1 cellular context compared by ENCODE assay signal in genomic region chr6:44041461-44042260, GRCh38.
TF ChIP-seq lines count a peak whose summit lies in the region.

No MANE protein-coding gene starts in this region.

TF ChIP-seq in K562, 482 proteins besides CTCF, POLR2A, EP300 and RAD21 (continued from another document and continues in another):
- peak; percentile 88 for TF ChIP-seq CREB3 (tag; conservative IDR thresholded peaks at IDR 0.05; ENCODE audit: low read depth)
- TF ChIP-seq ZKSCAN8 (CRISPR knock-in tag; IDR thresholded peaks at IDR 0.05), result peak; percentile 60; the same call in 1 of the 2 replicates
- 0 out of 2 replicates have a peak, but pooled peaks have one; percentile 58 for TF ChIP-seq ZBTB17 (CRISPR knock-in tag; IDR thresholded peaks at IDR 0.05)
- peak; percentile 79 for TF ChIP-seq TEAD4 (IDR thresholded peaks at IDR 0.05; ENCODE audit: low read length)
- 0 out of 2 replicates have a peak, but pooled peaks have one; percentile 68 for TF ChIP-seq TEAD4 (CRISPR knock-in tag; IDR thresholded peaks at IDR 0.05; ENCODE audit: borderline replicate concordance)
- TF ChIP-seq ETS2 (tag; IDR thresholded peaks at IDR 0.05; ENCODE audit: borderline replicate concordance, poor library complexity, severe bottlenecking), result no peak
- TF ChIP-seq, protein P1, sequence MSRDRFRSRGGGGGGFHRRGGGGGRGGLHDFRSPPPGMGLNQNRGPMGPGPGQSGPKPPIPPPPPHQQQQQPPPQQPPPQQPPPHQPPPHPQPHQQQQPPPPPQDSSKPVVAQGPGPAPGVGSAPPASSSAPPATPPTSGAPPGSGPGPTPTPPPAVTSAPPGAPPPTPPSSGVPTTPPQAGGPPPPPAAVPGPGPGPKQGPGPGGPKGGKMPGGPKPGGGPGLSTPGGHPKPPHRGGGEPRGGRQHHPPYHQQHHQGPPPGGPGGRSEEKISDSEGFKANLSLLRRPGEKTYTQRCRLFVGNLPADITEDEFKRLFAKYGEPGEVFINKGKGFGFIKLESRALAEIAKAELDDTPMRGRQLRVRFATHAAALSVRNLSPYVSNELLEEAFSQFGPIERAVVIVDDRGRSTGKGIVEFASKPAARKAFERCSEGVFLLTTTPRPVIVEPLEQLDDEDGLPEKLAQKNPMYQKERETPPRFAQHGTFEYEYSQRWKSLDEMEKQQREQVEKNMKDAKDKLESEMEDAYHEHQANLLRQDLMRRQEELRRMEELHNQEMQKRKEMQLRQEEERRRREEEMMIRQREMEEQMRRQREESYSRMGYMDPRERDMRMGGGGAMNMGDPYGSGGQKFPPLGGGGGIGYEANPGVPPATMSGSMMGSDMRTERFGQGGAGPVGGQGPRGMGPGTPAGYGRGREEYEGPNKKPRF (IDR thresholded peaks at IDR 0.05; ENCODE audit: low read depth, low read length), result no peak
- TF ChIP-seq ZBTB11 (CRISPR knock-in tag; IDR thresholded peaks at IDR 0.05), result peak in 1 of 3 experiments; percentile 57; a peak in 2 of 6 replicates
- TF ChIP-seq MCM3 (IDR thresholded peaks at IDR 0.05), result no peak
- TF ChIP-seq ZNF766 (CRISPR knock-in tag; conservative IDR thresholded peaks at IDR 0.05), result peak; percentile 73; the same call in 1 of the 2 replicates
- TF ChIP-seq, protein P2, sequence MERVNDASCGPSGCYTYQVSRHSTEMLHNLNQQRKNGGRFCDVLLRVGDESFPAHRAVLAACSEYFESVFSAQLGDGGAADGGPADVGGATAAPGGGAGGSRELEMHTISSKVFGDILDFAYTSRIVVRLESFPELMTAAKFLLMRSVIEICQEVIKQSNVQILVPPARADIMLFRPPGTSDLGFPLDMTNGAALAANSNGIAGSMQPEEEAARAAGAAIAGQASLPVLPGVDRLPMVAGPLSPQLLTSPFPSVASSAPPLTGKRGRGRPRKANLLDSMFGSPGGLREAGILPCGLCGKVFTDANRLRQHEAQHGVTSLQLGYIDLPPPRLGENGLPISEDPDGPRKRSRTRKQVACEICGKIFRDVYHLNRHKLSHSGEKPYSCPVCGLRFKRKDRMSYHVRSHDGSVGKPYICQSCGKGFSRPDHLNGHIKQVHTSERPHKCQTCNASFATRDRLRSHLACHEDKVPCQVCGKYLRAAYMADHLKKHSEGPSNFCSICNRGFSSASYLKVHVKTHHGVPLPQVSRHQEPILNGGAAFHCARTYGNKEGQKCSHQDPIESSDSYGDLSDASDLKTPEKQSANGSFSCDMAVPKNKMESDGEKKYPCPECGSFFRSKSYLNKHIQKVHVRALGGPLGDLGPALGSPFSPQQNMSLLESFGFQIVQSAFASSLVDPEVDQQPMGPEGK (CRISPR knock-in tag; IDR thresholded peaks at IDR 0.05; ENCODE audit: borderline replicate concordance), result 0 out of 2 replicates have a peak, but pooled peaks have one; percentile 19
- TF ChIP-seq, protein P3, sequence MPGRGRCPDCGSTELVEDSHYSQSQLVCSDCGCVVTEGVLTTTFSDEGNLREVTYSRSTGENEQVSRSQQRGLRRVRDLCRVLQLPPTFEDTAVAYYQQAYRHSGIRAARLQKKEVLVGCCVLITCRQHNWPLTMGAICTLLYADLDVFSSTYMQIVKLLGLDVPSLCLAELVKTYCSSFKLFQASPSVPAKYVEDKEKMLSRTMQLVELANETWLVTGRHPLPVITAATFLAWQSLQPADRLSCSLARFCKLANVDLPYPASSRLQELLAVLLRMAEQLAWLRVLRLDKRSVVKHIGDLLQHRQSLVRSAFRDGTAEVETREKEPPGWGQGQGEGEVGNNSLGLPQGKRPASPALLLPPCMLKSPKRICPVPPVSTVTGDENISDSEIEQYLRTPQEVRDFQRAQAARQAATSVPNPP (IDR thresholded peaks at IDR 0.05; ENCODE audit: borderline replicate concordance, insufficient read depth, insufficient read length), result no peak
- no peak for TF ChIP-seq MCM5 (IDR thresholded peaks at IDR 0.05; ENCODE audit: low read depth)
- no peak for TF ChIP-seq TOE1 (IDR thresholded peaks at IDR 0.05; ENCODE audit: borderline replicate concordance)
- no peak for TF ChIP-seq TOE1 (CRISPR knock-in tag; IDR thresholded peaks at IDR 0.05; ENCODE audit: borderline replicate concordance, low read depth)
- peak; percentile 60 for TF ChIP-seq ZFX (CRISPR knock-in tag; IDR thresholded peaks at IDR 0.05)
- 0 out of 2 replicates have a peak, but pooled peaks have one; percentile 30 for TF ChIP-seq TRIM28 (IDR thresholded peaks at IDR 0.05)
- TF ChIP-seq ZNF551 (CRISPR knock-in tag; IDR thresholded peaks at IDR 0.05), result no peak
- no peak for TF ChIP-seq CEBPG (CRISPR knock-in tag; IDR thresholded peaks at IDR 0.05)
- no peak for TF ChIP-seq CEBPG (tag; conservative IDR thresholded peaks at IDR 0.05 in 1 of 2, IDR thresholded peaks at IDR 0.05 in 1 of 2)
- TF ChIP-seq PHB2 (IDR thresholded peaks at IDR 0.05; ENCODE audit: low read depth), result no peak
- TF ChIP-seq RBFOX2 (IDR thresholded peaks at IDR 0.05; ENCODE audit: low read depth, low read length), result peak; percentile 22; the same call in 1 of the 2 replicates
- no peak for TF ChIP-seq CCAR2 (IDR thresholded peaks at IDR 0.05; ENCODE audit: low read depth, low read length)
- TF ChIP-seq ZFPM2 (CRISPR knock-in tag; IDR thresholded peaks at IDR 0.05), result no peak
- no peak; the same call in 1 of the 2 replicates for TF ChIP-seq ZNF644 (tag; IDR thresholded peaks at IDR 0.05; ENCODE audit: low read depth)
- TF ChIP-seq, protein P4, sequence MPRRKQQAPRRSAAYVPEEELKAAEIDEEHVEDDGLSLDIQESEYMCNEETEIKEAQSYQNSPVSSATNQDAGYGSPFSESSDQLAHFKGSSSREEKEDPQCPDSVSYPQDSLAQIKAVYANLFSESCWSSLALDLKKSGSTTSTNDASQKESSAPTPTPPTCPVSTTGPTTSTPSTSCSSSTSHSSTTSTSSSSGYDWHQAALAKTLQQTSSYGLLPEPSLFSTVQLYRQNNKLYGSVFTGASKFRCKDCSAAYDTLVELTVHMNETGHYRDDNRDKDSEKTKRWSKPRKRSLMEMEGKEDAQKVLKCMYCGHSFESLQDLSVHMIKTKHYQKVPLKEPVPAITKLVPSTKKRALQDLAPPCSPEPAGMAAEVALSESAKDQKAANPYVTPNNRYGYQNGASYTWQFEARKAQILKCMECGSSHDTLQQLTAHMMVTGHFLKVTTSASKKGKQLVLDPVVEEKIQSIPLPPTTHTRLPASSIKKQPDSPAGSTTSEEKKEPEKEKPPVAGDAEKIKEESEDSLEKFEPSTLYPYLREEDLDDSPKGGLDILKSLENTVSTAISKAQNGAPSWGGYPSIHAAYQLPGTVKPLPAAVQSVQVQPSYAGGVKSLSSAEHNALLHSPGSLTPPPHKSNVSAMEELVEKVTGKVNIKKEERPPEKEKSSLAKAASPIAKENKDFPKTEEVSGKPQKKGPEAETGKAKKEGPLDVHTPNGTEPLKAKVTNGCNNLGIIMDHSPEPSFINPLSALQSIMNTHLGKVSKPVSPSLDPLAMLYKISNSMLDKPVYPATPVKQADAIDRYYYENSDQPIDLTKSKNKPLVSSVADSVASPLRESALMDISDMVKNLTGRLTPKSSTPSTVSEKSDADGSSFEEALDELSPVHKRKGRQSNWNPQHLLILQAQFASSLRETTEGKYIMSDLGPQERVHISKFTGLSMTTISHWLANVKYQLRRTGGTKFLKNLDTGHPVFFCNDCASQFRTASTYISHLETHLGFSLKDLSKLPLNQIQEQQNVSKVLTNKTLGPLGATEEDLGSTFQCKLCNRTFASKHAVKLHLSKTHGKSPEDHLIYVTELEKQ (CRISPR knock-in tag; IDR thresholded peaks at IDR 0.05), result no peak
- no peak for TF ChIP-seq ZNF121 (CRISPR knock-in tag; conservative IDR thresholded peaks at IDR 0.05)
- TF ChIP-seq IRF9 (tag; IDR thresholded peaks at IDR 0.05), result no peak
- TF ChIP-seq, protein P5, sequence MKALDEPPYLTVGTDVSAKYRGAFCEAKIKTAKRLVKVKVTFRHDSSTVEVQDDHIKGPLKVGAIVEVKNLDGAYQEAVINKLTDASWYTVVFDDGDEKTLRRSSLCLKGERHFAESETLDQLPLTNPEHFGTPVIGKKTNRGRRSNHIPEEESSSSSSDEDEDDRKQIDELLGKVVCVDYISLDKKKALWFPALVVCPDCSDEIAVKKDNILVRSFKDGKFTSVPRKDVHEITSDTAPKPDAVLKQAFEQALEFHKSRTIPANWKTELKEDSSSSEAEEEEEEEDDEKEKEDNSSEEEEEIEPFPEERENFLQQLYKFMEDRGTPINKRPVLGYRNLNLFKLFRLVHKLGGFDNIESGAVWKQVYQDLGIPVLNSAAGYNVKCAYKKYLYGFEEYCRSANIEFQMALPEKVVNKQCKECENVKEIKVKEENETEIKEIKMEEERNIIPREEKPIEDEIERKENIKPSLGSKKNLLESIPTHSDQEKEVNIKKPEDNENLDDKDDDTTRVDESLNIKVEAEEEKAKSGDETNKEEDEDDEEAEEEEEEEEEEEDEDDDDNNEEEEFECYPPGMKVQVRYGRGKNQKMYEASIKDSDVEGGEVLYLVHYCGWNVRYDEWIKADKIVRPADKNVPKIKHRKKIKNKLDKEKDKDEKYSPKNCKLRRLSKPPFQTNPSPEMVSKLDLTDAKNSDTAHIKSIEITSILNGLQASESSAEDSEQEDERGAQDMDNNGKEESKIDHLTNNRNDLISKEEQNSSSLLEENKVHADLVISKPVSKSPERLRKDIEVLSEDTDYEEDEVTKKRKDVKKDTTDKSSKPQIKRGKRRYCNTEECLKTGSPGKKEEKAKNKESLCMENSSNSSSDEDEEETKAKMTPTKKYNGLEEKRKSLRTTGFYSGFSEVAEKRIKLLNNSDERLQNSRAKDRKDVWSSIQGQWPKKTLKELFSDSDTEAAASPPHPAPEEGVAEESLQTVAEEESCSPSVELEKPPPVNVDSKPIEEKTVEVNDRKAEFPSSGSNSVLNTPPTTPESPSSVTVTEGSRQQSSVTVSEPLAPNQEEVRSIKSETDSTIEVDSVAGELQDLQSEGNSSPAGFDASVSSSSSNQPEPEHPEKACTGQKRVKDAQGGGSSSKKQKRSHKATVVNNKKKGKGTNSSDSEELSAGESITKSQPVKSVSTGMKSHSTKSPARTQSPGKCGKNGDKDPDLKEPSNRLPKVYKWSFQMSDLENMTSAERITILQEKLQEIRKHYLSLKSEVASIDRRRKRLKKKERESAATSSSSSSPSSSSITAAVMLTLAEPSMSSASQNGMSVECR (CRISPR knock-in tag; IDR thresholded peaks at IDR 0.05), result 0 out of 2 replicates have a peak, but pooled peaks have one; percentile 26
- TF ChIP-seq MECOM (CRISPR knock-in tag; IDR thresholded peaks at IDR 0.05), result peak; percentile 79
- TF ChIP-seq LARP7 (IDR thresholded peaks at IDR 0.05), result no peak
- TF ChIP-seq IRF2 (CRISPR knock-in tag; IDR thresholded peaks at IDR 0.05), result no peak
